In genomic region chr7:5282464-5283316, GRCh38 we compare ENCODE assay signal across 8 cellular contexts. TPM values are rescaled to one million over a fixed set of nuclear protein-coding genes. Genes with fewer than 3 reads are reported as not detected.
DNase-seq lines count a peak whose midpoint lies in the region; ATAC-seq and TF ChIP-seq lines count a peak whose summit lies in the region.

TSS of gene SLC29A4 (plus strand) at chr7:5282943. CDS start at chr7:5287817, 4,874 bp downstream.

- TF ChIP-seq POLR2A in stomach (IDR thresholded peaks at IDR 0.05) = no peak
- TF ChIP-seq POLR2A in lower leg skin (IDR thresholded peaks at IDR 0.05) = no peak

- in situ Hi-C loops in G401 (cut with HindIII; ENCODE audit: low sequenced_read_pairs) = no loop called here

- WGBS in stomach, 5 donors = 0 to 1% (median 1%) methylated on average over 15 to 66 of the region's 69 CpGs; no CpG with 5 or more reads in 1 of the 5 donors
- 0 to 3% methylated on average over 11 to 21 of the region's 69 CpGs for WGBS in lower leg skin, 2 donors

- H3K4me3 ChIP-seq in LNCaP clone FGC (ENCODE audit: low read depth, low read length) (peak within 1 kb of the TSS; percentile 47), stomach (peak within 1 kb of the TSS; percentile 50 to 66 (median 56)), lower leg skin (ENCODE audit: low read depth, poor library complexity, severe bottlenecking) (no peak within 1 kb of the TSS)

- H3K36me3 ChIP-seq in stomach = no peaks in the 10 kb centered on the region

- no peak within 1 kb of the TSS for H3K27ac Mint-ChIP-seq in brain

- H3K4me1 Mint-ChIP-seq in brain = peaks cover 23% of the 10 kb centered on the region

- no peaks in the 10 kb centered on the region for H3K27me3 Mint-ChIP-seq in brain

- peak within 1 kb of the TSS in 2 of 5 donors; percentile 7 to 58 for H3K27ac ChIP-seq in stomach

- peaks cover 13 to 29% (median 18%) of the 10 kb centered on the region in 4 donors for H3K4me1 ChIP-seq in stomach

- TF ChIP-seq EP300 in stomach (IDR thresholded peaks at IDR 0.05) = no peak

- peak; percentile 31 for DNase-seq in G401 (ENCODE audit: low spot score)
- peak; percentile 6 for DNase-seq in LNCaP clone FGC (ENCODE audit: low read depth)
- DNase-seq in left lobe of liver (ENCODE audit: low spot score) = peak; percentile 64
- DNase-seq in stomach = peak; percentile 62
- DNase-seq in lower leg skin (ENCODE audit: low spot score in 2 of 2) = no peak
- DNase-seq in DMS153 (lab: John Stamatoyannopoulos, UW) = no peak
- no peak for DNase-seq in T1000 (lab: John Stamatoyannopoulos, UW)

- ATAC-seq in left lobe of liver = peak; percentile 78

- peaks cover 6% of the 10 kb centered on the region for H3K36me3 Mint-ChIP-seq in brain

- no peaks in the 10 kb centered on the region for H3K9me3 ChIP-seq in stomach

- H3K27me3 ChIP-seq in stomach = peaks cover 0 to 19% (median 9%) of the 10 kb centered on the region in 3 donors

- peaks cover 0 to 3% (median 0%) of the 10 kb centered on the region in 5 experiments for H3K9me3 Mint-ChIP-seq in brain

- peak within 1 kb of the TSS; percentile 65 to 87 (median 83) for H3K4me3 Mint-ChIP-seq in brain

- no peak for TF ChIP-seq CTCF in LNCaP clone FGC (IDR thresholded peaks at IDR 0.05; ENCODE audit: control insufficient read depth, extremely low read depth, insufficient read depth)
- TF ChIP-seq CTCF in brain (conservative IDR thresholded peaks at IDR 0.05) = no peak
- no peak for TF ChIP-seq CTCF in stomach (IDR thresholded peaks at IDR 0.05)
- TF ChIP-seq CTCF in lower leg skin (IDR thresholded peaks at IDR 0.05) = no peak

- intact Hi-C loops in stomach (cut with DNase I; ENCODE audit: low total_unique reads) = no loop called here
- intact Hi-C loops in lower leg skin (cut with DNase I; ENCODE audit: low total_unique reads) = no loop called here

RNA-seq across cellular contexts. Expression of gene SLC29A4, which starts in this region (rescaled TPM):
- total RNA-seq in G401 (2014; rRNA removed; shearing (Covaris generic)) = 12.5 and 15.1 TPM in 2 replicates
- polyA plus RNA-seq in brain (ENCODE audit: insufficient read depth, low read depth, low replicate concordance) (55.1 TPM), stomach (1 to 10 TPM; 2.7 to 6.5 (median 3.7) TPM)
- total RNA-seq in left lobe of liver (2.9 TPM), stomach (1 to 10 TPM; 2.4 to 8.2 (median 4.1) TPM), lower leg skin (1 to 10 TPM; 1.5 to 8.9 (median 3.6) TPM)

Comparison
In these comparisons a context has a peak if more than half of its experiments do, and no peak if none do; other contexts are left out.
1. DNase-seq: peak in G401 (single experiment), LNCaP clone FGC (single experiment), left lobe of liver (single experiment) and stomach (single experiment); none in lower leg skin (0 of 2), DMS153 (single experiment) and T1000 (single experiment).